Comparison of ENCODE assay signal across 8 cellular contexts in the genomic region with DNA sequence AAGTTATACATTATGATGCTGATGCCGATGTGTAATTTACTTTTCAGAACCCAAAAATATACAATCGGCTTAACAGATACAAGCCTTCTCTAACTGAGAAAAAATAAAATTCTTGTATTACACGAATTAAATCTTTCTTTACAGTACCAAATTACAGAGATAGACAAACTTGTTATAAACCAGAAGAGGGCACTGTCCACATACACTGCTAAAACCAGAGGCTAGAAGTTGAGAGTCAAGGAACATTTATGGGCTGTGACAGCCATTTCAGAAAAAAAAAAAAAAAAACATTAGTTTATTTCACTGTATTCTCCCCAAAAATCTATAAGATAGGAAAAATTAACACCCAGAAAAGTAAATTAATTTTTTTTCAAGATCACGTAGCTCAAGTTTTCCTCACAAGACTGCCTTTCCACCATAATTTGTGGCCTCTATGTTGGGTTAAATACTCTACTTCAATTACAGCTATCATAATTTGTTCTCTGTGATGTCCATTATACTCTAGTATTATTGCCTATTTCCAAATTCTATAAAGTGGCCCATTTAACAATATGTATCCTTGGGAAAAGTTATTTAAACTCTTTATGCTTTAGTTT. TPM values are rescaled to one million over a fixed set of nuclear protein-coding genes. Genes with fewer than 3 reads are reported as not detected.
DNase-seq lines count a peak whose midpoint lies in the region; ATAC-seq, FAIRE-seq and TF ChIP-seq lines count a peak whose summit lies in the region.

No MANE protein-coding gene starts in this region.

- H3K4me3 Mint-ChIP-seq in Calu3 (ENCODE audit: low read depth, unreplicated experiment): peak overlapping the region; percentile 77
- no peak overlapping the region for H3K4me3 Mint-ChIP-seq in brain

- peaks cover 96% of the 10 kb centered on the region for H3K36me3 Mint-ChIP-seq in Calu3 (ENCODE audit: insufficient read depth, unreplicated experiment)
- H3K36me3 Mint-ChIP-seq in brain: no peaks in the 10 kb centered on the region

- peak; percentile 89 for FAIRE-seq in kidney (lab: Jason Lieb, UNC)
- no peak for FAIRE-seq in urothelium cell line (lab: Jason Lieb, UNC)

- intact Hi-C loops in Calu3 (cut with micrococcal nuclease; ENCODE audit: unreplicated experiment): loop anchor here (1.0 to 5.0 kb wide), 3 partner anchors 9 to 295 kb away; no protein-coding TSS in a partner anchor
- intact Hi-C loops in kidney (cut with DNase I): no loop called here

- H3K36me3 ChIP-seq in kidney (ENCODE audit: control insufficient read depth in 1 of 2, insufficient read depth in 2 of 2, low read length in 2 of 2): no peaks in the 10 kb centered on the region
- H3K36me3 ChIP-seq in MG63: no peaks in the 10 kb centered on the region

- peak; percentile 66 for ATAC-seq in GM21619 (IDR thresholded peaks at IDR 0.05; ENCODE audit: unreplicated experiment)

- TF ChIP-seq CTCF in Calu3 (IDR thresholded peaks at IDR 0.05; ENCODE audit: unreplicated experiment): no peak
- TF ChIP-seq CTCF in brain (conservative IDR thresholded peaks at IDR 0.05): peak; percentile 74 to 80
- TF ChIP-seq CTCF in kidney (IDR thresholded peaks at IDR 0.05; ENCODE audit: borderline replicate concordance, extremely low read depth, insufficient read depth): peak; percentile 37

- H3K9me3 Mint-ChIP-seq in Calu3 (ENCODE audit: low read depth, unreplicated experiment) (no peaks in the 10 kb centered on the region), brain (no peaks in the 10 kb centered on the region)

- H3K27me3 Mint-ChIP-seq in Calu3 (ENCODE audit: unreplicated experiment) (no peaks in the 10 kb centered on the region), brain (no peaks in the 10 kb centered on the region)

- H3K4me1 Mint-ChIP-seq in Calu3 (ENCODE audit: low read depth, unreplicated experiment) (peaks cover 10% of the 10 kb centered on the region), brain (no peaks in the 10 kb centered on the region)

- DNase-seq in Calu3: no peak
- DNase-seq in NCI-H187 treated with DMSO at 0.1 percent for 48 hours (lab: John Stamatoyannopoulos, UW): peak; percentile 50
- DNase-seq in kidney: no peak
- DNase-seq in urothelium cell line (ENCODE audit: low spot score): peak; percentile 60
- no peak for DNase-seq in stimulated activated CD8-positive, alpha-beta memory T cell treated with anti-CD3 and anti-CD28 coated beads, Interleukin-4, amount 100 ng/mL, for 48 hours
- DNase-seq in MG63: no peak

- BruUV-seq in Calu3 (replicated peaks; lab: Mats Ljungman, UMichigan): TSS peak; percentile 74

- no peaks in the 10 kb centered on the region for H3K4me1 ChIP-seq in kidney (ENCODE audit: control insufficient read depth in 1 of 2, insufficient read depth in 1 of 2, low read depth in 1 of 2, low read length in 2 of 2)

- H3K27ac Mint-ChIP-seq in Calu3 (ENCODE audit: unreplicated experiment): peak overlapping the region; percentile 95
- no peak overlapping the region for H3K27ac Mint-ChIP-seq in brain

- H3K27ac ChIP-seq in kidney (ENCODE audit: low read depth in 2 of 2, low read length in 2 of 2): no peak overlapping the region

- CTCF ChIA-PET in Calu3 (lab: Charles Lee): interaction anchor here (0.7 to 0.9 kb wide), 2 partner anchors 9 to 13 kb away, joined by 3 read pairs; no protein-coding TSS in a partner anchor

- H3K4me3 ChIP-seq in kidney (ENCODE audit: low read length in 2 of 2) (no peak overlapping the region), MG63 (no peak overlapping the region)

- H3K27me3 ChIP-seq in MG63: no peaks in the 10 kb centered on the region

- H3K9ac ChIP-seq in kidney (ENCODE audit: low read length in 2 of 2): no peak overlapping the region

- H3K9me3 ChIP-seq in kidney (ENCODE audit: control insufficient read depth in 1 of 2, low read length in 2 of 2) (no peaks in the 10 kb centered on the region), MG63 (peaks cover 1% of the 10 kb centered on the region; the same call in 1 of the 2 replicates)

RNA-seq across cellular contexts. Expression of gene EREG, which starts 12.0 kb away (rescaled TPM):
- total RNA-seq in Calu3 (2022): 413 and 422 TPM in 2 replicates
- polyA plus RNA-seq in brain (ENCODE audit: insufficient read depth, low read depth, low replicate concordance): not detected
- 0.44 TPM for total RNA-seq in kidney
- polyA plus RNA-seq in kidney (ENCODE audit: insufficient read depth, low read depth, low replicate concordance): not detected
- not detected in 2 replicates for total RNA-seq in MG63 (2014; rRNA removed; shearing (Covaris generic); ENCODE audit: low replicate concordance)

Comparison
In these comparisons a context has a peak if more than half of its experiments do, and no peak if none do; other contexts are left out.
1. DNase-seq: peak in NCI-H187 treated with DMSO at 0.1 percent for 48 hours (single experiment) and urothelium cell line (single experiment); none in Calu3 (single experiment), kidney (single experiment), stimulated activated CD8-positive, alpha-beta memory T cell treated with anti-CD3 and anti-CD28 coated beads, Interleukin-4, amount 100 ng/mL, for 48 hours (single experiment) and MG63 (single experiment).
2. RNA of gene EREG, which starts 12.0 kb away (total RNA-seq): 413 to 422 TPM in Calu3; 0.44 TPM in kidney (single experiment) and not detected in MG63; every median in the first group is over 100 times any median in the second.